Comparison of ENCODE assay signal across 8 cellular contexts in the genomic region with DNA sequence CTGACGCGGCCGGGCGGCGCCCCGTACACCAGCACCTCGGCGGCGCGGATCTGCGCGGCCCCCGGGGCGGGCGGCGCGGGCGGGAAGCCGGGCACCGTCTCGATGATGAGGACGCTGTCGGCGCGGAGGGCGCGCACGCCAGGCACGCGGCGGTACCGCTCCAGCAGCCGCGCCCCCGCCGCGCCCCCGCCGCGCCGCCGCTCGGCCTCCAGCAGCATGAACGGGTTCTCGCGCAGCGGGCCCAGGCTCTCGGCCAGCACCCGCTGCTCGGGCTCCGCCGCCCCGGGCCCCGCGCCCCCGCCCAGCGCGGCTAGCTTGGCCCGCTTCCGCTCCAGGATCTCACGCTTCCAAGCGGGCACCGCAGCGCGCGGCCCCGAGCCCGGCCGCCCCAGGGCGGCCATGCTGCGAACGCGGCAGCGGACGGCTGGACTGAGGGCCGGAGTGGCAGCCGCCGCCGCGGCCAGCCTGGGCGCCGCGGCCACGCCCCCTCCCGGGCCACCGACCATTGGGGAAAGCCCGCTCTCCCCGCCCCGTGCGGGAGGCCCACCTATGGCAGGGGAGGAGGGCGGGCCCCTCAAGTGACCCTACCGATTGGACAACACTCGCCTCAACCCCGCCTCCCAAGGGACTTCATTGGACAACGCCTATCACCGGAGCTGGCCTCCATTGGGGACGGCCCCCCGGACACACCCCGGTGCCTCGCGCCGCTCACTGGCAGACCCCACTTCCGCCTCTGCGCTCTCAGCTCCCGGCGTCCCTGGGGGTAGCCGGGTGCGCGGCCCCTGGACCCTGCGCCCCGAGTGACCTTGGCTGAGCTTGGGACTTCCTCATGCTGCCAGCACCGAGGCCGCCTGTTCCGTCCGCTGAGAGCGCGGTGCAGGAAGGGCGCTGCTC. TPM values are rescaled to one million over a fixed set of nuclear protein-coding genes. Genes with fewer than 3 reads are reported as not detected.
DNase-seq lines count a peak whose midpoint lies in the region; ATAC-seq and TF ChIP-seq lines count a peak whose summit lies in the region.

A gene with protein sequence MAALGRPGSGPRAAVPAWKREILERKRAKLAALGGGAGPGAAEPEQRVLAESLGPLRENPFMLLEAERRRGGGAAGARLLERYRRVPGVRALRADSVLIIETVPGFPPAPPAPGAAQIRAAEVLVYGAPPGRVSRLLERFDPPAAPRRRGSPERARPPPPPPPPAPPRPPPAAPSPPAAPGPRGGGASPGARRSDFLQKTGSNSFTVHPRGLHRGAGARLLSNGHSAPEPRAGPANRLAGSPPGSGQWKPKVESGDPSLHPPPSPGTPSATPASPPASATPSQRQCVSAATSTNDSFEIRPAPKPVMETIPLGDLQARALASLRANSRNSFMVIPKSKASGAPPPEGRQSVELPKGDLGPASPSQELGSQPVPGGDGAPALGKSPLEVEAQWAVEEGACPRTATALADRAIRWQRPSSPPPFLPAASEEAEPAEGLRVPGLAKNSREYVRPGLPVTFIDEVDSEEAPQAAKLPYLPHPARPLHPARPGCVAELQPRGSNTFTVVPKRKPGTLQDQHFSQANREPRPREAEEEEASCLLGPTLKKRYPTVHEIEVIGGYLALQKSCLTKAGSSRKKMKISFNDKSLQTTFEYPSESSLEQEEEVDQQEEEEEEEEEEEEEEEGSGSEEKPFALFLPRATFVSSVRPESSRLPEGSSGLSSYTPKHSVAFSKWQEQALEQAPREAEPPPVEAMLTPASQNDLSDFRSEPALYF (minus strand): TSS at position 431 of the 894 bp plus-strand sequence. CDS start 30 bp downstream, at position 401.

- CTCF ChIA-PET in AG04449 (lab: Yijun Ruan, JAX) (interaction anchor here (0.9 to 1.4 kb wide), 7 partner anchors 8 to 171 kb away, joined by 3 to 7 read pairs (median 4); a partner anchor contains a TSS), WTC11 (lab: Charles Lee) (interaction anchor here (0.6 to 2.8 kb wide), 19 partner anchors 12 to 623 kb away, joined by 3 to 28 read pairs (median 5); a partner anchor contains a TSS)

- DNase-seq in AG04449 (ENCODE audit: low read depth, low spot score) = peak; percentile 89
- DNase-seq in NCI-H2227 treated with DMSO at 0.1 percent for 48 hours (lab: John Stamatoyannopoulos, UW) = peak; percentile 92
- DNase-seq in WTC11 (ENCODE audit: low spot score) = peak; percentile 100
- DNase-seq in caudate nucleus (lab: John Stamatoyannopoulos, UW) = peak; percentile 78 to 99 (median 98)
- peak; percentile 99 for DNase-seq in immature natural killer cell
- DNase-seq in smooth muscle cell of the brain vasculature (ENCODE audit: low read depth, low spot score) = peak; percentile 97

- H3K4me3 Mint-ChIP-seq in WTC11 = peak within 1 kb of the TSS; percentile 84
- H3K4me3 Mint-ChIP-seq in immature natural killer cell = peak within 1 kb of the TSS; percentile 83 to 87 (median 86)

- H3K27ac Mint-ChIP-seq in WTC11 (peak within 1 kb of the TSS; percentile 91), immature natural killer cell (peak within 1 kb of the TSS; percentile 74 to 91 (median 80))

- ATAC-seq in GM18907 (IDR thresholded peaks at IDR 0.05; ENCODE audit: unreplicated experiment) (peak; percentile 84), HG03159 (IDR thresholded peaks at IDR 0.05; ENCODE audit: unreplicated experiment) (peak; percentile 84), WTC11 (peak; percentile 97)

- TF ChIP-seq CTCF in AG04449 (IDR thresholded peaks at IDR 0.05; ENCODE audit: insufficient read depth, low read length, missing control alignments) (no peak), WTC11 (IDR thresholded peaks at IDR 0.05) (no peak)

- H3K9me3 Mint-ChIP-seq in WTC11 (no peaks in the 10 kb centered on the region), immature natural killer cell (no peaks in the 10 kb centered on the region)

- no peaks in the 10 kb centered on the region for H3K27me3 Mint-ChIP-seq in WTC11 (ENCODE audit: low read depth)
- peaks cover 0 to 4% (median 0%) of the 10 kb centered on the region in 3 donors for H3K27me3 Mint-ChIP-seq in immature natural killer cell (ENCODE audit: low read depth in 3 of 3)

- peak within 1 kb of the TSS; percentile 79 for H3K4me3 ChIP-seq in AG04449 (ENCODE audit: low read depth, low read length)

- H3K36me3 Mint-ChIP-seq in WTC11 (no peaks in the 10 kb centered on the region), immature natural killer cell (no peaks in the 10 kb centered on the region)

- POLR2A ChIA-PET in AG04449 (lab: Yijun Ruan, JAX) = interaction anchor here (0.6 to 1.7 kb wide), 10 partner anchors 9 to 71 kb away, joined by 3 to 12 read pairs (median 3); a partner anchor contains a TSS
- POLR2A ChIA-PET in WTC11 (lab: Charles Lee) = interaction anchor here (0.6 to 1.5 kb wide), 21 partner anchors 10 to 235 kb away, joined by 3 to 13 read pairs (median 4); a partner anchor contains a TSS

- peak within 1 kb of the TSS; percentile 73 for H3K27ac ChIP-seq in caudate nucleus (ENCODE audit: low read depth, low read length)

- peaks cover 33% of the 10 kb centered on the region for H3K4me1 Mint-ChIP-seq in WTC11
- peaks cover 21 to 24% of the 10 kb centered on the region in 2 donors for H3K4me1 Mint-ChIP-seq in immature natural killer cell

TF ChIP-seq in WTC11, 78 proteins besides CTCF, POLR2A, EP300 and RAD21 (continues in another document):
- no peak for TF ChIP-seq NR3C1 (CRISPR knock-in tag; conservative IDR thresholded peaks at IDR 0.05; ENCODE audit: low read depth)
- no peak for TF ChIP-seq ZNF423 (CRISPR knock-in tag; IDR thresholded peaks at IDR 0.05)
- TF ChIP-seq CREM (CRISPR knock-in tag; IDR thresholded peaks at IDR 0.05) = peak; percentile 16; the same call in 1 of the 2 replicates
- no peak for TF ChIP-seq PRRX2 (CRISPR knock-in tag; IDR thresholded peaks at IDR 0.05)
- peak; percentile 94 for TF ChIP-seq NFYB (CRISPR knock-in tag; conservative IDR thresholded peaks at IDR 0.05; ENCODE audit: low read depth)
- TF ChIP-seq OVOL2 (CRISPR knock-in tag; IDR thresholded peaks at IDR 0.05; ENCODE audit: borderline replicate concordance) = no peak
- no peak; the same call in 1 of the 2 replicates for TF ChIP-seq TP53 (CRISPR knock-in tag; IDR thresholded peaks at IDR 0.05)
- TF ChIP-seq MYBL2 (CRISPR knock-in tag; IDR thresholded peaks at IDR 0.05) = 0 out of 2 replicates have a peak, but pooled peaks have one; percentile 25
- no peak for TF ChIP-seq ZNF317 (CRISPR knock-in tag; IDR thresholded peaks at IDR 0.05; ENCODE audit: borderline replicate concordance, low read depth)
- TF ChIP-seq, protein P1, sequence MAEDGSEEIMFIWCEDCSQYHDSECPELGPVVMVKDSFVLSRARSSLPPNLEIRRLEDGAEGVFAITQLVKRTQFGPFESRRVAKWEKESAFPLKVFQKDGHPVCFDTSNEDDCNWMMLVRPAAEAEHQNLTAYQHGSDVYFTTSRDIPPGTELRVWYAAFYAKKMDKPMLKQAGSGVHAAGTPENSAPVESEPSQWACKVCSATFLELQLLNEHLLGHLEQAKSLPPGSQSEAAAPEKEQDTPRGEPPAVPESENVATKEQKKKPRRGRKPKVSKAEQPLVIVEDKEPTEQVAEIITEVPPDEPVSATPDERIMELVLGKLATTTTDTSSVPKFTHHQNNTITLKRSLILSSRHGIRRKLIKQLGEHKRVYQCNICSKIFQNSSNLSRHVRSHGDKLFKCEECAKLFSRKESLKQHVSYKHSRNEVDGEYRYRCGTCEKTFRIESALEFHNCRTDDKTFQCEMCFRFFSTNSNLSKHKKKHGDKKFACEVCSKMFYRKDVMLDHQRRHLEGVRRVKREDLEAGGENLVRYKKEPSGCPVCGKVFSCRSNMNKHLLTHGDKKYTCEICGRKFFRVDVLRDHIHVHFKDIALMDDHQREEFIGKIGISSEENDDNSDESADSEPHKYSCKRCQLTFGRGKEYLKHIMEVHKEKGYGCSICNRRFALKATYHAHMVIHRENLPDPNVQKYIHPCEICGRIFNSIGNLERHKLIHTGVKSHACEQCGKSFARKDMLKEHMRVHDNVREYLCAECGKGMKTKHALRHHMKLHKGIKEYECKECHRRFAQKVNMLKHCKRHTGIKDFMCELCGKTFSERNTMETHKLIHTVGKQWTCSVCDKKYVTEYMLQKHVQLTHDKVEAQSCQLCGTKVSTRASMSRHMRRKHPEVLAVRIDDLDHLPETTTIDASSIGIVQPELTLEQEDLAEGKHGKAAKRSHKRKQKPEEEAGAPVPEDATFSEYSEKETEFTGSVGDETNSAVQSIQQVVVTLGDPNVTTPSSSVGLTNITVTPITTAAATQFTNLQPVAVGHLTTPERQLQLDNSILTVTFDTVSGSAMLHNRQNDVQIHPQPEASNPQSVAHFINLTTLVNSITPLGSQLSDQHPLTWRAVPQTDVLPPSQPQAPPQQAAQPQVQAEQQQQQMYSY (CRISPR knock-in tag; IDR thresholded peaks at IDR 0.05) = no peak
- TF ChIP-seq, protein P2, sequence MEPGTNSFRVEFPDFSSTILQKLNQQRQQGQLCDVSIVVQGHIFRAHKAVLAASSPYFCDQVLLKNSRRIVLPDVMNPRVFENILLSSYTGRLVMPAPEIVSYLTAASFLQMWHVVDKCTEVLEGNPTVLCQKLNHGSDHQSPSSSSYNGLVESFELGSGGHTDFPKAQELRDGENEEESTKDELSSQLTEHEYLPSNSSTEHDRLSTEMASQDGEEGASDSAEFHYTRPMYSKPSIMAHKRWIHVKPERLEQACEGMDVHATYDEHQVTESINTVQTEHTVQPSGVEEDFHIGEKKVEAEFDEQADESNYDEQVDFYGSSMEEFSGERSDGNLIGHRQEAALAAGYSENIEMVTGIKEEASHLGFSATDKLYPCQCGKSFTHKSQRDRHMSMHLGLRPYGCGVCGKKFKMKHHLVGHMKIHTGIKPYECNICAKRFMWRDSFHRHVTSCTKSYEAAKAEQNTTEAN (CRISPR knock-in tag; IDR thresholded peaks at IDR 0.05) = 0 out of 2 replicates have a peak, but pooled peaks have one; percentile 25
- TF ChIP-seq, protein P3, sequence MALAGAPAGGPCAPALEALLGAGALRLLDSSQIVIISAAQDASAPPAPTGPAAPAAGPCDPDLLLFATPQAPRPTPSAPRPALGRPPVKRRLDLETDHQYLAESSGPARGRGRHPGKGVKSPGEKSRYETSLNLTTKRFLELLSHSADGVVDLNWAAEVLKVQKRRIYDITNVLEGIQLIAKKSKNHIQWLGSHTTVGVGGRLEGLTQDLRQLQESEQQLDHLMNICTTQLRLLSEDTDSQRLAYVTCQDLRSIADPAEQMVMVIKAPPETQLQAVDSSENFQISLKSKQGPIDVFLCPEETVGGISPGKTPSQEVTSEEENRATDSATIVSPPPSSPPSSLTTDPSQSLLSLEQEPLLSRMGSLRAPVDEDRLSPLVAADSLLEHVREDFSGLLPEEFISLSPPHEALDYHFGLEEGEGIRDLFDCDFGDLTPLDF (CRISPR knock-in tag; IDR thresholded peaks at IDR 0.05) = no peak
- TF ChIP-seq ZNF232 (CRISPR knock-in tag; IDR thresholded peaks at IDR 0.05) = no peak

RNA-seq across cellular contexts. Expression of the gene that starts here (rescaled TPM):
- 33.4 to 43.1 TPM (median 38.1 TPM) in 3 replicates for total RNA-seq in WTC11 (2021)
- polyA plus RNA-seq in immature natural killer cell = 1 to 10 TPM in 1 of 3 donors, under 1 TPM in 2; 0.11 to 1.1 (median 0.60) TPM

Comparison
In these comparisons a context has a peak if more than half of its experiments do, and no peak if none do; other contexts are left out.
1. Peak in every context shown above with its lines: DNase-seq, ATAC-seq, H3K4me3 ChIP-seq and H3K27ac ChIP-seq.